22 cellular contexts compared by ENCODE assay signal in the genomic region with DNA sequence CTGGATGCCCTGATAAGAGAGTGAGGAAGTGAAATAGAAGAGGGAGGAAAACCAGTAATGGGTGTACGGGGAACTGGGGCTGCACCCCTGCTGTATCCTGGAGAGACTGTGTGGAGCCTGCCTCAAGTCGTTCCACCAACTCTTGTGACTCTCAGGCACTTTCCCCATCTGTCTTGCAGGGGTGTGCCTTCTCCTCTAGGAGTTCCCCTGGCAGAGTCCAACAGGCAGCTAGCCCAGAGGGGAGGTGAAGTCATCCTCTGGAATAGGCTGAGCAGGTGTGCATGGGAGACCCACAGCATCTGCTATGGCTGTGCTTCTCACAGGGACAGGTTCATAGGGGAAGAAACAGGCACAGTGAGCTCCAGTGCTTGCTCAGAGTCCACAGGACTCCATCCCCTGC. TPM values are rescaled to one million over a fixed set of nuclear protein-coding genes. Genes with fewer than 3 reads are reported as not detected.
DNase-seq lines count a peak whose midpoint lies in the region; ATAC-seq and TF ChIP-seq lines count a peak whose summit lies in the region.
"Had no signal": no experiment of that assay in that cellular context is flagged by ENCODE, and none has a peak within 500 bp of the region (broad histone marks: within the 10 kb centered on the region; RNA-seq: fewer than 3 reads in every experiment).

No MANE protein-coding gene starts in this region.

- H3K4me3 ChIP-seq in mucosa of descending colon (no peak overlapping the region), left lung (no peak overlapping the region), ovary (no peak overlapping the region)

- H3K27ac ChIP-seq in left lung (no peak overlapping the region), ovary (no peak overlapping the region)

- H3K36me3 ChIP-seq in mucosa of descending colon (ENCODE audit: low read depth), result no peaks in the 10 kb centered on the region
- no peaks in the 10 kb centered on the region for H3K36me3 ChIP-seq in left lung
- no peaks in the 10 kb centered on the region for H3K36me3 ChIP-seq in ovary

- no peak for TF ChIP-seq POLR2A in ovary (IDR thresholded peaks at IDR 0.05)

- H3K27me3 Mint-ChIP-seq in activated CD4-positive, alpha-beta T cell treated with anti-CD3 and anti-CD28 coated beads for 36 hours, result peaks cover 6% of the 10 kb centered on the region
- H3K27me3 Mint-ChIP-seq: type B pancreatic cell had no signal

- POLR2A ChIA-PET in activated CD4-positive, alpha-beta T cell treated with anti-CD3 and anti-CD28 coated beads for 36 hours (lab: Charles Lee), result no interaction called here

- no peaks in the 10 kb centered on the region for H3K9me3 Mint-ChIP-seq in activated CD4-positive, alpha-beta T cell treated with anti-CD3 and anti-CD28 coated beads for 36 hours (ENCODE audit: low read depth)
- H3K9me3 Mint-ChIP-seq: activated CD4-positive, alpha-beta memory T cell treated with anti-CD3 and anti-CD28 coated beads for 36 hours; nephron; stimulated activated naive CD8-positive, alpha-beta T cell treated with anti-CD3 and anti-CD28 coated beads, Interleukin-15, amount 100 ng/mL, for 72 hours; type B pancreatic cell; WTC11 had no signal

- H3K36me3 Mint-ChIP-seq in activated CD4-positive, alpha-beta T cell treated with anti-CD3 and anti-CD28 coated beads for 36 hours (ENCODE audit: low read depth), result no peaks in the 10 kb centered on the region
- H3K36me3 Mint-ChIP-seq: activated CD4-positive, alpha-beta memory T cell treated with anti-CD3 and anti-CD28 coated beads for 36 hours; type B pancreatic cell; WTC11 had no signal

- no peaks in the 10 kb centered on the region for H3K9me3 ChIP-seq in mucosa of descending colon
- H3K9me3 ChIP-seq in left lung, result no peaks in the 10 kb centered on the region
- H3K9me3 ChIP-seq in ovary, result no peaks in the 10 kb centered on the region

- ATAC-seq in mucosa of descending colon (peak; percentile 58), left lung (no peak)
- no peak for ATAC-seq in activated CD4-positive, alpha-beta T cell treated with anti-CD3 and anti-CD28 coated beads for 36 hours
- ATAC-seq: SK-N-SH treated with all-trans-retinoic acid at 6 μM for 48 hours; stimulated activated naive CD8-positive, alpha-beta T cell treated with anti-CD3 and anti-CD28 coated beads, Interleukin-15, amount 100 ng/mL, for 72 hours; WTC11 had no signal

- H3K4me1 ChIP-seq in mucosa of descending colon (ENCODE audit: low read depth), result no peaks in the 10 kb centered on the region
- no peaks in the 10 kb centered on the region for H3K4me1 ChIP-seq in left lung
- peaks cover 15% of the 10 kb centered on the region for H3K4me1 ChIP-seq in ovary (ENCODE audit: insufficient read depth)

- H3K4me1 Mint-ChIP-seq in activated CD4-positive, alpha-beta T cell treated with anti-CD3 and anti-CD28 coated beads for 36 hours, result no peaks in the 10 kb centered on the region
- H3K4me1 Mint-ChIP-seq: stimulated activated naive CD8-positive, alpha-beta T cell treated with anti-CD3 and anti-CD28 coated beads, Interleukin-15, amount 100 ng/mL, for 72 hours had no signal

- no peak for TF ChIP-seq EP300 in ovary (IDR thresholded peaks at IDR 0.05)

- CTCF ChIA-PET in activated CD4-positive, alpha-beta T cell treated with anti-CD3 and anti-CD28 coated beads for 36 hours (lab: Charles Lee), result no interaction called here

- no peak for TF ChIP-seq CTCF in mucosa of descending colon (IDR thresholded peaks at IDR 0.05)
- TF ChIP-seq CTCF in left lung (IDR thresholded peaks at IDR 0.05), result no peak
- no peak for TF ChIP-seq CTCF in ovary (IDR thresholded peaks at IDR 0.05)

- no peak overlapping the region for H3K27ac Mint-ChIP-seq in activated CD4-positive, alpha-beta T cell treated with anti-CD3 and anti-CD28 coated beads for 36 hours
- H3K27ac Mint-ChIP-seq: activated CD4-positive, alpha-beta memory T cell treated with anti-CD3 and anti-CD28 coated beads for 36 hours; nephron; stimulated activated naive CD8-positive, alpha-beta T cell treated with anti-CD3 and anti-CD28 coated beads, Interleukin-15, amount 100 ng/mL, for 72 hours; WTC11 had no signal

- H3K4me3 Mint-ChIP-seq in activated CD4-positive, alpha-beta T cell treated with anti-CD3 and anti-CD28 coated beads for 36 hours, result no peak overlapping the region
- H3K4me3 Mint-ChIP-seq: activated CD4-positive, alpha-beta memory T cell treated with anti-CD3 and anti-CD28 coated beads for 36 hours; nephron; stimulated activated naive CD8-positive, alpha-beta T cell treated with anti-CD3 and anti-CD28 coated beads, Interleukin-15, amount 100 ng/mL, for 72 hours; type B pancreatic cell; WTC11 had no signal

- peak; percentile 70 for DNase-seq in COLO668 (lab: John Stamatoyannopoulos, UW; ENCODE audit: unreplicated experiment)
- peak; percentile 63 for DNase-seq in DMS 273 treated with DMSO at 0.1 percent for 48 hours (lab: John Stamatoyannopoulos, UW)
- DNase-seq in SHP77 treated with DMSO at 0.1 percent for 48 hours (lab: John Stamatoyannopoulos, UW), result peak; percentile 50
- DNase-seq in mucosa of descending colon, result no peak
- DNase-seq in left lung, result no peak
- no peak for DNase-seq in ovary
- DNase-seq in activated CD4-positive, alpha-beta T cell treated with anti-CD3 and anti-CD28 coated beads for 36 hours, result no peak
- DNase-seq: activated CD4-positive, alpha-beta memory T cell treated with anti-CD3 and anti-CD28 coated beads for 36 hours; activated T-cell treated with anti-CD3 and anti-CD28 coated beads for 4 hours; central memory CD4-positive, alpha-beta T cell; COR-L47; islet precursor cell; mesenchymal stem cell; posterior cingulate gyrus; stimulated activated CD4-positive, alpha-beta T cell treated with anti-CD3 and anti-CD28 coated beads, Interleukin-4, amount 100 ng/mL, for 1 hour; stimulated activated naive CD8-positive, alpha-beta T cell treated with anti-CD3 and anti-CD28 coated beads, Interleukin-15, amount 100 ng/mL, for 72 hours had no signal

- H3K27me3 ChIP-seq in left lung (no peaks in the 10 kb centered on the region), ovary (no peaks in the 10 kb centered on the region)

- intact Hi-C loops in mucosa of descending colon (cut with DNase I, micrococcal nuclease), result no loop called here
- intact Hi-C loops in left lung (cut with DNase I), result no loop called here
- intact Hi-C loops in ovary (cut with DNase I), result no loop called here
- intact Hi-C loops in activated CD4-positive, alpha-beta T cell treated with anti-CD3 and anti-CD28 coated beads for 36 hours (cut with DNase I, micrococcal nuclease), result no loop called here

- 79 to 86% (median 85%) methylated on average over 2 of the region's 2 CpGs for WGBS in ovary, 3 donors

RNA-seq across cellular contexts. Expression of gene WIPF3, which starts 46.8 kb away (rescaled TPM):
- total RNA-seq in mucosa of descending colon, result 1 to 10 TPM in 2 of 3 donors, under 1 TPM in 1; 0.89 to 2.2 (median 1.2) TPM
- total RNA-seq in left lung, result under 1 TPM in 1 of 2 donors, not detected in 1; 0.50 TPM
- 100 to 1,000 TPM in 2 of 7 donors, 10 to 100 TPM in 5; 15.3 to 122 (median 49.8) TPM for total RNA-seq in ovary
- 10 to 100 TPM; 53.3 to 59.9 TPM for polyA plus RNA-seq in ovary
- total RNA-seq in activated CD4-positive, alpha-beta T cell treated with anti-CD3 and anti-CD28 coated beads for 36 hours, result not detected
- total RNA-seq: activated CD4-positive, alpha-beta memory T cell treated with anti-CD3 and anti-CD28 coated beads for 36 hours; dermis microvascular lymphatic vessel endothelial cell; RPMI7951 had no signal

Comparison
In these comparisons a context has a peak if more than half of its experiments do, and no peak if none do; other contexts are left out.
1. DNase-seq: peak in COLO668 (single experiment), DMS 273 treated with DMSO at 0.1 percent for 48 hours (single experiment) and SHP77 treated with DMSO at 0.1 percent for 48 hours (single experiment); none in mucosa of descending colon (0 of 3), left lung (0 of 2), ovary (0 of 5) and activated CD4-positive, alpha-beta T cell treated with anti-CD3 and anti-CD28 coated beads for 36 hours (single experiment).
2. RNA of gene WIPF3, which starts 46.8 kb away (total RNA-seq): 15.3 to 122 TPM in ovary; 0.89 to 2.2 TPM in mucosa of descending colon, 0.50 TPM in left lung and not detected in activated CD4-positive, alpha-beta T cell treated with anti-CD3 and anti-CD28 coated beads for 36 hours; every median in the first group is over 4 times any median in the second.